12 cellular contexts compared by ENCODE assay signal in the genomic region with DNA sequence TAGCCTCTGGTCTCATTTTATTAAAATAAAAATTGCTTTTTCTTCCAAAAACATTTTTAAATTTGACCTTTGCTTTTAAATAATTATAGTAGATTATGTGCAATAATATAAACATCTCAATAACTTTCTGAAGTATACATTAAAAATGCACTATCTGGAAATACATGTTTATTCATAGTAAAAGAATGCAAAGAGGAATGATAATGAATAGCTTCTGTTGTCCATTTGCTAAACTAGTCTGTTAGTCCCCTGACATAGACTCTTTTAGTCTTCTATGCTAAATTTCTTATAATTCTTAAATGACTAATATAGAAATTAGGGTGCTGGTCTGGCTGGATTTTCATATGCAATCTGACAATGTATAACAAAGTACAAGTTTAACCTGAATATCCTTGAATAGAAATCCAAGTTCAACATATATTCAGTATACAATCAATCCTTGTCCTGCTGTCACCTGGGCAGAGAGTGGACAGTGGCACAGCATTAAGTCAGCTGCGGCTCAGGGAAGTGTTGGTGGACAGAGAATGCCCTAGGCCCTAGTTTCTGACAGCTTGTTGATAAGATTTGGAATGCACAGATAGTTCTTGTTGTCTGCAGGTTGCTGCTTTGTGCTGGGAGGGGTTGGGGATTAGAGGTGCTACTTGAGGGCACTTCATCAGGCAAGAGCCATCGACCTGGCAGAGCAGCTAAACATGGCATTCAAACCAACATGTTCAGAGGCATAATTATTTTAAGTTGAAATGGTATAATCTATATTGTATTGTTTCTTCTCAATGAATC.
DNase-seq lines count a peak whose midpoint lies in the region; ATAC-seq and TF ChIP-seq lines count a peak whose summit lies in the region.
"Had no signal": no experiment of that assay in that cellular context is flagged by ENCODE, and none has a peak within 500 bp of the region (broad histone marks: within the 10 kb centered on the region; RNA-seq: fewer than 3 reads in every experiment).

No MANE protein-coding gene starts in this region.

- H3K4me3 ChIP-seq in PC-3 (ENCODE audit: low read length) (no peak overlapping the region), cardiac muscle cell (no peak overlapping the region), prostate gland (no peak overlapping the region)
- H3K4me3 ChIP-seq: ovary had no signal

- H3K27me3 ChIP-seq in PC-3 (ENCODE audit: low read length) (no peaks in the 10 kb centered on the region), cardiac muscle cell (no peaks in the 10 kb centered on the region), prostate gland (replicated peaks; ENCODE audit: insufficient read depth) (no peaks in the 10 kb centered on the region)
- H3K27me3 ChIP-seq: ovary had no signal

- H3K9me3 ChIP-seq in PC-3 (ENCODE audit: low read length): no peaks in the 10 kb centered on the region
- H3K9me3 ChIP-seq in cardiac muscle cell (ENCODE audit: low read depth): no peaks in the 10 kb centered on the region
- no peaks in the 10 kb centered on the region for H3K9me3 ChIP-seq in prostate gland
- H3K9me3 ChIP-seq: ovary had no signal

- H4K20me1 ChIP-seq in PC-3 (ENCODE audit: low read length): no peaks in the 10 kb centered on the region

- H3K36me3 Mint-ChIP-seq in T-helper 1 cell treated with Interleukin-12 subunit alpha and Interleukin-12 subunit beta and Interleukin-4 antibody, amounts not matched to agents 30 μg/mL and 1 μg/mL, for 36 hours (ENCODE audit: low read depth): peaks cover 50% of the 10 kb centered on the region
- H3K36me3 Mint-ChIP-seq in stimulated activated effector memory CD8-positive, alpha-beta T cell treated with anti-CD3 and anti-CD28 coated beads, Interleukin-12 subunit alpha, Interleukin-12 subunit beta, amount 100 ng/mL, for 72 hours: peaks cover 81% of the 10 kb centered on the region

- no peaks in the 10 kb centered on the region for H3K9me2 ChIP-seq in PC-3 (replicated peaks; ENCODE audit: low read length)

- no peaks in the 10 kb centered on the region for H3F3A ChIP-seq in PC-3 (ENCODE audit: low read length, unreplicated experiment)

- H3K4me1 Mint-ChIP-seq in T-helper 1 cell treated with Interleukin-12 subunit alpha and Interleukin-12 subunit beta and Interleukin-4 antibody, amounts not matched to agents 30 μg/mL and 1 μg/mL, for 36 hours (ENCODE audit: low read depth): peaks cover 37% of the 10 kb centered on the region
- H3K4me1 Mint-ChIP-seq in stimulated activated effector memory CD8-positive, alpha-beta T cell treated with anti-CD3 and anti-CD28 coated beads, Interleukin-12 subunit alpha, Interleukin-12 subunit beta, amount 100 ng/mL, for 72 hours: peaks cover 37% of the 10 kb centered on the region

- ATAC-seq in PC-3: 0 out of 2 replicates have a peak, but pooled peaks have one; percentile 22
- no peak for ATAC-seq in stimulated activated effector memory CD8-positive, alpha-beta T cell treated with anti-CD3 and anti-CD28 coated beads, Interleukin-12 subunit alpha, Interleukin-12 subunit beta, amount 100 ng/mL, for 72 hours

- H3K9me3 Mint-ChIP-seq in T-helper 1 cell treated with Interleukin-12 subunit alpha and Interleukin-12 subunit beta and Interleukin-4 antibody, amounts not matched to agents 30 μg/mL and 1 μg/mL, for 36 hours: peaks cover 12% of the 10 kb centered on the region
- H3K9me3 Mint-ChIP-seq in stimulated activated effector memory CD8-positive, alpha-beta T cell treated with anti-CD3 and anti-CD28 coated beads, Interleukin-12 subunit alpha, Interleukin-12 subunit beta, amount 100 ng/mL, for 72 hours: peaks cover 3% of the 10 kb centered on the region

- no peak overlapping the region for H3K4me3 Mint-ChIP-seq in T-helper 1 cell treated with Interleukin-12 subunit alpha and Interleukin-12 subunit beta and Interleukin-4 antibody, amounts not matched to agents 30 μg/mL and 1 μg/mL, for 36 hours
- no peak overlapping the region for H3K4me3 Mint-ChIP-seq in stimulated activated effector memory CD8-positive, alpha-beta T cell treated with anti-CD3 and anti-CD28 coated beads, Interleukin-12 subunit alpha, Interleukin-12 subunit beta, amount 100 ng/mL, for 72 hours

- H3K27ac Mint-ChIP-seq in T-helper 1 cell treated with Interleukin-12 subunit alpha and Interleukin-12 subunit beta and Interleukin-4 antibody, amounts not matched to agents 30 μg/mL and 1 μg/mL, for 36 hours: peak overlapping the region; percentile 20
- H3K27ac Mint-ChIP-seq in stimulated activated effector memory CD8-positive, alpha-beta T cell treated with anti-CD3 and anti-CD28 coated beads, Interleukin-12 subunit alpha, Interleukin-12 subunit beta, amount 100 ng/mL, for 72 hours: peak overlapping the region; percentile 84

- H2AFZ ChIP-seq in PC-3 (ENCODE audit: low read length): no peak overlapping the region

- no TSS peak for BruUV-seq in PC-3 (replicated peaks; lab: Mats Ljungman, UMichigan)

- H3K4me1 ChIP-seq in PC-3 (ENCODE audit: insufficient read depth, low read length) (0 out of 2 replicates have a peak, but pooled peaks cover 8% of the 10 kb centered on the region), cardiac muscle cell (ENCODE audit: low read depth) (peaks cover 47% of the 10 kb centered on the region), prostate gland (replicated peaks) (no peaks in the 10 kb centered on the region)

- no peak overlapping the region for H3K9ac ChIP-seq in PC-3 (ENCODE audit: low read length)

- 69% methylated on average over 2 of the region's 2 CpGs for WGBS in prostate gland

- TF ChIP-seq POLR2A in prostate gland (IDR thresholded peaks at IDR 0.05): no peak

- peaks cover 57% of the 10 kb centered on the region for H3K79me2 ChIP-seq in PC-3 (ENCODE audit: low read length)

- CTCF ChIA-PET in PC-3 (lab: Charles Lee): interaction anchor here (0.6 kb wide), 1 partner anchor 162 kb away, joined by 3 read pairs; no protein-coding TSS in a partner anchor

- no peaks in the 10 kb centered on the region for H3K27me3 Mint-ChIP-seq in T-helper 1 cell treated with Interleukin-12 subunit alpha and Interleukin-12 subunit beta and Interleukin-4 antibody, amounts not matched to agents 30 μg/mL and 1 μg/mL, for 36 hours (ENCODE audit: low read depth)

- H3K36me3 ChIP-seq in PC-3 (ENCODE audit: low read depth, low read length) (peaks cover 23% of the 10 kb centered on the region), cardiac muscle cell (no peaks in the 10 kb centered on the region), prostate gland (no peaks in the 10 kb centered on the region)
- H3K36me3 ChIP-seq: ovary had no signal

- POLR2A ChIA-PET in PC-3 (lab: Charles Lee; ENCODE audit: unreplicated experiment): interaction anchor here (0.6 kb wide), 1 partner anchor 65 kb away, joined by 5 read pairs; no protein-coding TSS in a partner anchor

- TF ChIP-seq CTCF in PC-3 (conservative IDR thresholded peaks at IDR 0.05; ENCODE audit: low read depth, low read length): no peak
- no peak for TF ChIP-seq CTCF in cardiac muscle cell (IDR thresholded peaks at IDR 0.05; ENCODE audit: low read depth, low read length)
- TF ChIP-seq CTCF in prostate gland (IDR thresholded peaks at IDR 0.05): no peak

- DNase-seq in T-helper 1 cell (no peak), PC-3 (no peak), cardiac muscle cell (ENCODE audit: low read depth in 1 of 2, low spot score in 1 of 2) (peak in 1 of 2 donors; percentile 84), DMS 273 (lab: John Stamatoyannopoulos, UW; ENCODE audit: unreplicated experiment) (no peak), prostate gland (ENCODE audit: low spot score) (no peak), NCI-H2196 (lab: John Stamatoyannopoulos, UW; ENCODE audit: unreplicated experiment) (no peak)
- DNase-seq in stimulated activated effector memory CD8-positive, alpha-beta T cell treated with anti-CD3 and anti-CD28 coated beads, Interleukin-12 subunit alpha, Interleukin-12 subunit beta, amount 100 ng/mL, for 72 hours (ENCODE audit: low spot score in 2 of 2): no peak
- DNase-seq: ACHN; cerebellar nuclear complex; ovary; stimulated activated CD4-positive, alpha-beta T cell treated with anti-CD3 and anti-CD28 coated beads, Interleukin-2, amount 100 ng/mL, for 24 hours had no signal

- intact Hi-C loops in PC-3 (cut with micrococcal nuclease) (no loop called here), prostate gland (cut with DNase I) (no loop called here)

- H3K4me2 ChIP-seq in PC-3 (ENCODE audit: low read length): no peak overlapping the region

- H3K27ac ChIP-seq in PC-3 (ENCODE audit: low read length) (no peak overlapping the region), cardiac muscle cell (peak overlapping the region; percentile 66), prostate gland (no peak overlapping the region)
- H3K27ac ChIP-seq: ovary had no signal
